21 cellular contexts compared by ENCODE assay signal in genomic region chr4:2458546-2459491, GRCh38. TPM values are rescaled to one million over a fixed set of nuclear protein-coding genes. Genes with fewer than 3 reads are reported as not detected.
"Had no signal": no experiment of that assay in that cellular context is flagged by ENCODE, and none has a peak within 500 bp of the region (broad histone marks: within the 10 kb centered on the region; RNA-seq: fewer than 3 reads in every experiment).

No MANE protein-coding gene starts in this region.

- ATAC-seq: body of pancreas; left ventricle myocardium superior; naive thymus-derived CD8-positive, alpha-beta T cell had no signal

- FAIRE-seq: endometrium had no signal

- H3K27ac ChIP-seq: colonic mucosa, right atrium auricular region, skin epidermis, transverse colon had no signal

- H3K9me3 ChIP-seq: body of pancreas, colonic mucosa, right atrium auricular region, transverse colon had no signal

- DNase-seq: activated CD4-positive, alpha-beta T cell treated with anti-CD3 and anti-CD28 coated beads, Interleukin-2, amount 10 ng/mL, durations not matched to agents 7 days and 5 days; activated naive CD8-positive, alpha-beta T cell treated with anti-CD3 and anti-CD28 coated beads for 36 hours; amygdala; caudate nucleus; colonic mucosa; hypothalamus; kidney glomerular epithelial cell; left ventricle myocardium superior; mesenchymal stem cell; nucleus accumbens; stimulated activated CD4-positive, alpha-beta T cell treated with anti-CD3 and anti-CD28 coated beads, Interleukin-4, amount 100 ng/mL, for 24 hours; stimulated activated naive CD4-positive, alpha-beta T cell treated with Interleukin-2 at 50 U/mL for 16 hours; T-helper 9 cell; transverse colon had no signal

- H3K4me3 ChIP-seq: body of pancreas, colonic mucosa, right atrium auricular region, skin epidermis, transverse colon had no signal

- H3K36me3 ChIP-seq: colonic mucosa, right atrium auricular region, transverse colon had no signal

- H3K27me3 ChIP-seq: body of pancreas, colonic mucosa, right atrium auricular region, transverse colon had no signal

RNA-seq across cellular contexts. Expression of gene CFAP99, which starts 40.1 kb away (rescaled TPM):
- total RNA-seq: activated CD4-positive, alpha-beta T cell treated with anti-CD3 and anti-CD28 coated beads, Interleukin-2, amount 10 ng/mL, durations not matched to agents 7 days and 5 days; activated naive CD8-positive, alpha-beta T cell treated with anti-CD3 and anti-CD28 coated beads for 36 hours; activated T-helper 1 cell treated with anti-CD3 and anti-CD28 coated beads, Interleukin-12 subunit alpha, Interleukin-12 subunit beta, Interleukin-2, Interleukin-4 antibody, amounts not matched to agents 30 ng/mL and 10 ng/mL and 1 ng/mL, durations not matched to agents 14 hours and 24 hours and 36 hours; body of pancreas; left ventricle myocardium superior; naive thymus-derived CD8-positive, alpha-beta T cell; progenitor cell of endocrine pancreas; right atrium auricular region had no signal
